In genomic region chr6:108168980-108169800, GRCh38 we compare ENCODE assay signal across 10 cellular contexts. TPM values are rescaled to one million over a fixed set of nuclear protein-coding genes. Genes with fewer than 3 reads are reported as not detected.
DNase-seq lines count a peak whose midpoint lies in the region; ATAC-seq and TF ChIP-seq lines count a peak whose summit lies in the region.
"Had no signal": no experiment of that assay in that cellular context is flagged by ENCODE, and none has a peak within 500 bp of the region (broad histone marks: within the 10 kb centered on the region; RNA-seq: fewer than 3 reads in every experiment).

No MANE protein-coding gene starts in this region.

- peak; percentile 60 for DNase-seq in activated CD4-positive, alpha-beta T cell treated with anti-CD3 and anti-CD28 coated beads, Interleukin-2, amount 10 ng/mL, durations not matched to agents 24 days and 14 days
- no peak for DNase-seq in activated CD4-positive, alpha-beta T cell treated with anti-CD3 and anti-CD28 coated beads for 1 hour
- DNase-seq in activated T-helper 1 cell treated with anti-CD3 and anti-CD28 coated beads, Interleukin-12 subunit alpha, Interleukin-12 subunit beta, Interleukin-2, Interleukin-4 antibody, amounts not matched to agents 30 ng/mL and 10 ng/mL and 1 ng/mL, durations not matched to agents 14 hours and 24 hours and 36 hours (ENCODE audit: low spot score) = no peak
- DNase-seq in immature natural killer cell (no peak), progenitor cell of endocrine pancreas (ENCODE audit: low spot score, unreplicated experiment) (no peak), medulla oblongata (ENCODE audit: extremely low spot score) (no peak)
- peak; percentile 45 for DNase-seq in stimulated activated naive CD8-positive, alpha-beta T cell treated with anti-CD3 and anti-CD28 coated beads, Interleukin-15, Interleukin-2, amounts not matched to agents 100 U/mL and 50 U/mL, for 24 hours
- DNase-seq: stimulated activated CD4-positive, alpha-beta T cell treated with anti-CD3 and anti-CD28 coated beads, Interleukin-2, amount 100 ng/mL, for 48 hours had no signal

- H3K4me1 Mint-ChIP-seq in activated CD4-positive, alpha-beta T cell treated with anti-CD3 and anti-CD28 coated beads, Interleukin-2, amount 10 ng/mL, durations not matched to agents 24 days and 14 days = peaks cover 18% of the 10 kb centered on the region
- H3K4me1 Mint-ChIP-seq in activated T-helper 1 cell treated with anti-CD3 and anti-CD28 coated beads, Interleukin-12 subunit alpha, Interleukin-12 subunit beta, Interleukin-2, Interleukin-4 antibody, amounts not matched to agents 30 ng/mL and 10 ng/mL and 1 ng/mL, durations not matched to agents 14 hours and 24 hours and 36 hours (ENCODE audit: low read depth) = peaks cover 12% of the 10 kb centered on the region
- H3K4me1 Mint-ChIP-seq in immature natural killer cell (peaks cover 32 to 37% of the 10 kb centered on the region in 2 donors), progenitor cell of endocrine pancreas (ENCODE audit: low read depth) (peaks cover 11% of the 10 kb centered on the region)

- H3K27ac Mint-ChIP-seq in activated CD4-positive, alpha-beta T cell treated with anti-CD3 and anti-CD28 coated beads, Interleukin-2, amount 10 ng/mL, durations not matched to agents 24 days and 14 days = no peak overlapping the region
- peak overlapping the region; percentile 40 for H3K27ac Mint-ChIP-seq in activated T-helper 1 cell treated with anti-CD3 and anti-CD28 coated beads, Interleukin-12 subunit alpha, Interleukin-12 subunit beta, Interleukin-2, Interleukin-4 antibody, amounts not matched to agents 30 ng/mL and 10 ng/mL and 1 ng/mL, durations not matched to agents 14 hours and 24 hours and 36 hours
- H3K27ac Mint-ChIP-seq in immature natural killer cell (no peak overlapping the region), progenitor cell of endocrine pancreas (no peak overlapping the region)

- H3K36me3 Mint-ChIP-seq in activated CD4-positive, alpha-beta T cell treated with anti-CD3 and anti-CD28 coated beads, Interleukin-2, amount 10 ng/mL, durations not matched to agents 24 days and 14 days (ENCODE audit: low read depth) = peaks cover 11% of the 10 kb centered on the region
- peaks cover 4% of the 10 kb centered on the region for H3K36me3 Mint-ChIP-seq in activated T-helper 1 cell treated with anti-CD3 and anti-CD28 coated beads, Interleukin-12 subunit alpha, Interleukin-12 subunit beta, Interleukin-2, Interleukin-4 antibody, amounts not matched to agents 30 ng/mL and 10 ng/mL and 1 ng/mL, durations not matched to agents 14 hours and 24 hours and 36 hours (ENCODE audit: low read depth)
- H3K36me3 Mint-ChIP-seq in immature natural killer cell (no peaks in the 10 kb centered on the region), progenitor cell of endocrine pancreas (ENCODE audit: insufficient read depth) (no peaks in the 10 kb centered on the region)

- ATAC-seq in stimulated activated naive CD8-positive, alpha-beta T cell treated with anti-CD3 and anti-CD28 coated beads, Interleukin-15, Interleukin-2, amounts not matched to agents 100 U/mL and 50 U/mL, for 24 hours = no peak
- no peak for ATAC-seq in HG02642 (IDR thresholded peaks at IDR 0.05; ENCODE audit: poor library complexity, unreplicated experiment)

- peaks cover 10% of the 10 kb centered on the region for H3K9me3 Mint-ChIP-seq in activated CD4-positive, alpha-beta T cell treated with anti-CD3 and anti-CD28 coated beads, Interleukin-2, amount 10 ng/mL, durations not matched to agents 24 days and 14 days
- H3K9me3 Mint-ChIP-seq in activated T-helper 1 cell treated with anti-CD3 and anti-CD28 coated beads, Interleukin-12 subunit alpha, Interleukin-12 subunit beta, Interleukin-2, Interleukin-4 antibody, amounts not matched to agents 30 ng/mL and 10 ng/mL and 1 ng/mL, durations not matched to agents 14 hours and 24 hours and 36 hours = no peaks in the 10 kb centered on the region
- peaks cover 0 to 2% (median 0%) of the 10 kb centered on the region in 6 donors for H3K9me3 Mint-ChIP-seq in immature natural killer cell
- no peaks in the 10 kb centered on the region for H3K9me3 Mint-ChIP-seq in progenitor cell of endocrine pancreas (ENCODE audit: low read depth)

- intact Hi-C loops in activated CD4-positive, alpha-beta T cell treated with anti-CD3 and anti-CD28 coated beads, Interleukin-2, amount 10 ng/mL, durations not matched to agents 24 days and 14 days (cut with micrococcal nuclease) = loop anchor here (2.0 to 5.0 kb wide), 2 partner anchors 34 to 677 kb away; partner anchors contain the start of gene SOBP
- intact Hi-C loops in activated T-helper 1 cell treated with anti-CD3 and anti-CD28 coated beads, Interleukin-12 subunit alpha, Interleukin-12 subunit beta, Interleukin-2, Interleukin-4 antibody, amounts not matched to agents 30 ng/mL and 10 ng/mL and 1 ng/mL, durations not matched to agents 14 hours and 24 hours and 36 hours (cut with micrococcal nuclease) = loop anchor here (1.0 kb wide), 1 partner anchor 52 kb away; no protein-coding TSS in a partner anchor

- peak overlapping the region; percentile 7 for H3K4me3 Mint-ChIP-seq in activated CD4-positive, alpha-beta T cell treated with anti-CD3 and anti-CD28 coated beads, Interleukin-2, amount 10 ng/mL, durations not matched to agents 24 days and 14 days
- H3K4me3 Mint-ChIP-seq in activated T-helper 1 cell treated with anti-CD3 and anti-CD28 coated beads, Interleukin-12 subunit alpha, Interleukin-12 subunit beta, Interleukin-2, Interleukin-4 antibody, amounts not matched to agents 30 ng/mL and 10 ng/mL and 1 ng/mL, durations not matched to agents 14 hours and 24 hours and 36 hours = no peak overlapping the region
- H3K4me3 Mint-ChIP-seq in immature natural killer cell = peak overlapping the region; percentile 12 to 55 (median 49)
- no peak overlapping the region for H3K4me3 Mint-ChIP-seq in progenitor cell of endocrine pancreas (ENCODE audit: low read depth)

- TF ChIP-seq CTCF in progenitor cell of endocrine pancreas (IDR thresholded peaks at IDR 0.05; ENCODE audit: unreplicated experiment) = no peak

- H3K27me3 Mint-ChIP-seq in activated CD4-positive, alpha-beta T cell treated with anti-CD3 and anti-CD28 coated beads, Interleukin-2, amount 10 ng/mL, durations not matched to agents 24 days and 14 days = peaks cover 87% of the 10 kb centered on the region
- H3K27me3 Mint-ChIP-seq in activated T-helper 1 cell treated with anti-CD3 and anti-CD28 coated beads, Interleukin-12 subunit alpha, Interleukin-12 subunit beta, Interleukin-2, Interleukin-4 antibody, amounts not matched to agents 30 ng/mL and 10 ng/mL and 1 ng/mL, durations not matched to agents 14 hours and 24 hours and 36 hours (ENCODE audit: insufficient read depth) = peaks cover 85% of the 10 kb centered on the region
- H3K27me3 Mint-ChIP-seq in immature natural killer cell (ENCODE audit: low read depth in 3 of 3) = peaks cover 26 to 58% (median 51%) of the 10 kb centered on the region in 3 donors
- H3K27me3 Mint-ChIP-seq in progenitor cell of endocrine pancreas = peaks cover 90% of the 10 kb centered on the region

RNA-seq across cellular contexts. Expression of gene NR2E1, which starts 3.4 kb away (rescaled TPM):
- not detected in 2 replicates for total RNA-seq in activated CD4-positive, alpha-beta T cell treated with anti-CD3 and anti-CD28 coated beads, Interleukin-2, amount 10 ng/mL, durations not matched to agents 24 days and 14 days
- not detected in 2 replicates for total RNA-seq in activated T-helper 1 cell treated with anti-CD3 and anti-CD28 coated beads, Interleukin-12 subunit alpha, Interleukin-12 subunit beta, Interleukin-2, Interleukin-4 antibody, amounts not matched to agents 30 ng/mL and 10 ng/mL and 1 ng/mL, durations not matched to agents 14 hours and 24 hours and 36 hours
- not detected for polyA plus RNA-seq in immature natural killer cell
- total RNA-seq in progenitor cell of endocrine pancreas = not detected in 2 replicates
- polyA plus RNA-seq: BJ had no signal

Comparison
In these comparisons a context has a peak if more than half of its experiments do, and no peak if none do; other contexts are left out.
1. DNase-seq: peak in activated CD4-positive, alpha-beta T cell treated with anti-CD3 and anti-CD28 coated beads, Interleukin-2, amount 10 ng/mL, durations not matched to agents 24 days and 14 days (single experiment) and stimulated activated naive CD8-positive, alpha-beta T cell treated with anti-CD3 and anti-CD28 coated beads, Interleukin-15, Interleukin-2, amounts not matched to agents 100 U/mL and 50 U/mL, for 24 hours (single experiment); none in activated CD4-positive, alpha-beta T cell treated with anti-CD3 and anti-CD28 coated beads for 1 hour (single experiment), activated T-helper 1 cell treated with anti-CD3 and anti-CD28 coated beads, Interleukin-12 subunit alpha, Interleukin-12 subunit beta, Interleukin-2, Interleukin-4 antibody, amounts not matched to agents 30 ng/mL and 10 ng/mL and 1 ng/mL, durations not matched to agents 14 hours and 24 hours and 36 hours (single experiment), immature natural killer cell (0 of 3), progenitor cell of endocrine pancreas (single experiment) and medulla oblongata (single experiment).
2. H3K4me3 Mint-ChIP-seq: peak in activated CD4-positive, alpha-beta T cell treated with anti-CD3 and anti-CD28 coated beads, Interleukin-2, amount 10 ng/mL, durations not matched to agents 24 days and 14 days (single experiment) and immature natural killer cell (5 of 5); none in activated T-helper 1 cell treated with anti-CD3 and anti-CD28 coated beads, Interleukin-12 subunit alpha, Interleukin-12 subunit beta, Interleukin-2, Interleukin-4 antibody, amounts not matched to agents 30 ng/mL and 10 ng/mL and 1 ng/mL, durations not matched to agents 14 hours and 24 hours and 36 hours (single experiment) and progenitor cell of endocrine pancreas (single experiment).